12 cellular contexts compared by ENCODE assay signal in genomic region chr11:68583047-68583446, GRCh38.
DNase-seq lines count a peak whose midpoint lies in the region; TF ChIP-seq lines count a peak whose summit lies in the region.
"Had no signal": no experiment of that assay in that cellular context is flagged by ENCODE, and none has a peak within 500 bp of the region (broad histone marks: within the 10 kb centered on the region; RNA-seq: fewer than 3 reads in every experiment).

No MANE protein-coding gene starts in this region.

- in situ Hi-C loops in GM13976 (cut with MboI; ENCODE audit: low sequenced_read_pairs, unreplicated experiment): no loop called here

- POLR2A ChIA-PET in RWPE1 (lab: Yijun Ruan, JAX; ENCODE audit: low non-redundant PET): no interaction called here

- peaks cover 82 to 92% of the 10 kb centered on the region in 2 donors for H3K36me3 Mint-ChIP-seq in CD14-positive monocyte

- no peak overlapping the region for H3K27ac Mint-ChIP-seq in CD14-positive monocyte
- H3K27ac Mint-ChIP-seq: nephron had no signal

- peaks cover 0 to 1% (median 0%) of the 10 kb centered on the region in 3 donors for H3K27me3 Mint-ChIP-seq in CD14-positive monocyte (ENCODE audit: low read depth in 3 of 3)

- peak; percentile 67 for DNase-seq in EH (ENCODE audit: low read depth)
- DNase-seq in RWPE1 (ENCODE audit: low spot score): peak; percentile 54
- DNase-seq in fibroblast of gingiva (ENCODE audit: low read depth): peak; percentile 21
- DNase-seq in renal cortical epithelial cell (ENCODE audit: low read depth): peak; percentile 86
- no peak for DNase-seq in CD14-positive monocyte (ENCODE audit: low spot score)
- DNase-seq in GM13976 (ENCODE audit: low spot score): no peak
- DNase-seq in stimulated activated CD4-positive, alpha-beta T cell treated with anti-CD3 and anti-CD28 coated beads, Interleukin-4, amount 100 ng/mL, for 4 hours: no peak
- no peak for DNase-seq in 8988T
- DNase-seq: kidney, small intestine, T-helper 9 cell had no signal

- TF ChIP-seq CTCF in RWPE1 (conservative IDR thresholded peaks at IDR 0.05; ENCODE audit: low read depth) (no peak), CD14-positive monocyte (IDR thresholded peaks at IDR 0.05) (no peak), GM13976 (IDR thresholded peaks at IDR 0.05; ENCODE audit: borderline replicate concordance, control extremely low read depth, extremely low read depth, insufficient read depth, missing control alignments) (no peak)

- H3K27ac ChIP-seq in RWPE1: no peak overlapping the region

- no peaks in the 10 kb centered on the region for H3K9me3 Mint-ChIP-seq in CD14-positive monocyte
- H3K9me3 Mint-ChIP-seq: nephron had no signal

- intact Hi-C loops in CD14-positive monocyte (cut with micrococcal nuclease): loop anchor here in 1 of 2 donors (10.0 kb wide), 1 partner anchor 212 kb away; no protein-coding TSS in a partner anchor

- H3K4me1 Mint-ChIP-seq in CD14-positive monocyte: no peaks in the 10 kb centered on the region

- no peak overlapping the region for H3K4me3 Mint-ChIP-seq in CD14-positive monocyte
- H3K4me3 Mint-ChIP-seq: nephron had no signal

- CTCF ChIA-PET in RWPE1 (lab: Yijun Ruan, JAX): no interaction called here

Comparison
In these comparisons a context has a peak if more than half of its experiments do, and no peak if none do; other contexts are left out.
1. DNase-seq: peak in EH (single experiment), RWPE1 (single experiment), fibroblast of gingiva (single experiment) and renal cortical epithelial cell (single experiment); none in CD14-positive monocyte (single experiment), GM13976 (single experiment), stimulated activated CD4-positive, alpha-beta T cell treated with anti-CD3 and anti-CD28 coated beads, Interleukin-4, amount 100 ng/mL, for 4 hours (0 of 2) and 8988T (single experiment).